Comparison of ENCODE assay signal across 29 cellular contexts in the genomic region with DNA sequence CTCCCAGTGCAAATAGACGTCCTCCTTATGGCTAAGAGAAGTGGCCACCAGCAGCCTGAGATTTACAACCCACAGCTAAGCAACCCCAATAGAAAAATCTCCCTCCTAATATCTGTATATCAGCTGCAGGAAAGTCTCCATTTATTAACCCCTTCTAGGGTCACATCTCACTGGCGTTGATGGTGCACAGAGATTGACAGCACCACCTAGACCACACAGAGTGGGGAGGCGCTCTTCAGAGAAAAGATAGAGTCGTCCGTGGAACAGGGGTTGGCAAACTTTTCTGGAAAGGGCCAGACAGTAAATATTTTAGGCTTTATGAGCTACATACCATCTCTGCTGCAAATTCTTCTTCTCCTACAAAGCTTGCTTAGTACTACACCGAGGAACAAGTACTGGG.
"Had no signal": no experiment of that assay in that cellular context is flagged by ENCODE, and none has a peak within 500 bp of the region (broad histone marks: within the 10 kb centered on the region; RNA-seq: fewer than 3 reads in every experiment).

No MANE protein-coding gene starts in this region.

- ATAC-seq: stimulated activated effector memory CD8-positive, alpha-beta T cell treated with anti-CD3 and anti-CD28 coated beads, Interleukin-12 subunit alpha, Interleukin-12 subunit beta, amount 100 ng/mL, for 72 hours; stimulated activated memory B cell treated with anti-CD40 and anti-IgM and Interleukin-4, amounts not matched to agents 10 μg/mL and 1 μg/mL and 100 μg/mL, for 72 hours; stimulated activated naive B cell treated with anti-CD40 and anti-IgM and Interleukin-4, amounts not matched to agents 10 μg/mL and 1 μg/mL and 100 μg/mL, for 72 hours; stimulated activated naive CD8-positive, alpha-beta T cell treated with anti-CD3 and anti-CD28 coated beads, Interleukin-15, amount 100 ng/mL, for 72 hours; stimulated activated naive CD8-positive, alpha-beta T cell treated with anti-CD3 and anti-CD28 coated beads, Interleukin-15, Interleukin-2, amounts not matched to agents 100 U/mL and 50 U/mL, for 24 hours; upper lobe of right lung had no signal

- H3K9me3 Mint-ChIP-seq: stimulated activated effector memory CD8-positive, alpha-beta T cell treated with anti-CD3 and anti-CD28 coated beads, Interleukin-12 subunit alpha, Interleukin-12 subunit beta, amount 100 ng/mL, for 72 hours; stimulated activated memory B cell treated with anti-CD40 and anti-IgM and Interleukin-4, amounts not matched to agents 10 μg/mL and 1 μg/mL and 100 μg/mL, for 72 hours; stimulated activated naive B cell treated with anti-CD40 and anti-IgM and Interleukin-4, amounts not matched to agents 10 μg/mL and 1 μg/mL and 100 μg/mL, for 72 hours; stimulated activated naive CD8-positive, alpha-beta T cell treated with anti-CD3 and anti-CD28 coated beads, Interleukin-15, amount 100 ng/mL, for 72 hours; stimulated activated naive CD8-positive, alpha-beta T cell treated with anti-CD3 and anti-CD28 coated beads, Interleukin-15, Interleukin-2, amounts not matched to agents 100 ng/mL and 50 ng/mL, for 24 hours; type B pancreatic cell had no signal

- H3K27me3 ChIP-seq: stomach, suprapubic skin, testis, thyroid gland, tibial artery, tibial nerve, transverse colon, upper lobe of left lung, upper lobe of right lung, uterus, vagina had no signal

- H3K4me1 Mint-ChIP-seq: stimulated activated effector memory CD8-positive, alpha-beta T cell treated with anti-CD3 and anti-CD28 coated beads, Interleukin-12 subunit alpha, Interleukin-12 subunit beta, amount 100 ng/mL, for 72 hours; stimulated activated memory B cell treated with anti-CD40 and anti-IgM and Interleukin-4, amounts not matched to agents 10 μg/mL and 1 μg/mL and 100 μg/mL, for 72 hours; stimulated activated naive B cell treated with anti-CD40 and anti-IgM and Interleukin-4, amounts not matched to agents 10 μg/mL and 1 μg/mL and 100 μg/mL, for 72 hours had no signal

- H3K4me3 Mint-ChIP-seq: stimulated activated effector memory CD8-positive, alpha-beta T cell treated with anti-CD3 and anti-CD28 coated beads, Interleukin-12 subunit alpha, Interleukin-12 subunit beta, amount 100 ng/mL, for 72 hours; stimulated activated memory B cell treated with anti-CD40 and anti-IgM and Interleukin-4, amounts not matched to agents 10 μg/mL and 1 μg/mL and 100 μg/mL, for 72 hours; stimulated activated naive B cell treated with anti-CD40 and anti-IgM and Interleukin-4, amounts not matched to agents 10 μg/mL and 1 μg/mL and 100 μg/mL, for 72 hours; stimulated activated naive CD8-positive, alpha-beta T cell treated with anti-CD3 and anti-CD28 coated beads, Interleukin-15, amount 100 ng/mL, for 72 hours; stimulated activated naive CD8-positive, alpha-beta T cell treated with anti-CD3 and anti-CD28 coated beads, Interleukin-15, Interleukin-2, amounts not matched to agents 100 ng/mL and 50 ng/mL, for 24 hours; type B pancreatic cell had no signal

- H3K9me3 ChIP-seq: stomach, suprapubic skin, testis, thoracic aorta, thyroid gland, tibial artery, tibial nerve, transverse colon, upper lobe of left lung, upper lobe of right lung, uterus, vagina had no signal

- H3K36me3 ChIP-seq: stomach, suprapubic skin, thoracic aorta, thyroid gland, tibial artery, tibial nerve, transverse colon, upper lobe of left lung, upper lobe of right lung, uterus, vagina had no signal

- H3K4me1 ChIP-seq: stomach, testis, thyroid gland, tibial nerve, upper lobe of right lung, uterus had no signal

- H3K27ac ChIP-seq: stomach, suprapubic skin, testis, thoracic aorta, thyroid gland, tibial artery, tibial nerve, transverse colon, upper lobe of left lung, upper lobe of right lung, uterus, vagina had no signal

- DNase-seq: stimulated activated CD4-positive, alpha-beta T cell treated with anti-CD3 and anti-CD28 coated beads, Interleukin-2, amount 100 ng/mL, for 48 hours; stimulated activated CD4-positive, alpha-beta T cell treated with anti-CD3 and anti-CD28 coated beads, Interleukin-4, amount 100 ng/mL, for 1 hour; stimulated activated CD4-positive, alpha-beta T cell treated with anti-CD3 and anti-CD28 coated beads, Interleukin-4, amount 100 ng/mL, for 24 hours; stimulated activated CD4-positive, alpha-beta T cell treated with anti-CD3 and anti-CD28 coated beads, Interleukin-4, amount 100 ng/mL, for 4 hours; stimulated activated CD8-positive, alpha-beta memory T cell treated with anti-CD3 and anti-CD28 coated beads, Interleukin-4, amount 100 ng/mL, for 48 hours; stimulated activated naive B cell treated with anti-CD40 and anti-IgM and Interleukin-4, amounts not matched to agents 10 μg/mL and 1 μg/mL and 100 μg/mL, for 72 hours; stimulated activated naive CD4-positive, alpha-beta T cell; stimulated activated naive CD4-positive, alpha-beta T cell treated with Interleukin-2 at 50 U/mL for 16 hours; stimulated activated naive CD8-positive, alpha-beta T cell treated with anti-CD3 and anti-CD28 coated beads, Interleukin-15, amount 100 ng/mL, for 72 hours; stimulated activated naive CD8-positive, alpha-beta T cell treated with anti-CD3 and anti-CD28 coated beads, Interleukin-15, Interleukin-2, amounts not matched to agents 100 U/mL and 50 U/mL, for 24 hours; stomach; substantia nigra; testis; thyroid gland; tibial artery; transverse colon; trophoblast cell; upper lobe of left lung; upper lobe of right lung; uterus had no signal

- H3K27ac Mint-ChIP-seq: stimulated activated effector memory CD8-positive, alpha-beta T cell treated with anti-CD3 and anti-CD28 coated beads, Interleukin-12 subunit alpha, Interleukin-12 subunit beta, amount 100 ng/mL, for 72 hours; stimulated activated memory B cell treated with anti-CD40 and anti-IgM and Interleukin-4, amounts not matched to agents 10 μg/mL and 1 μg/mL and 100 μg/mL, for 72 hours; stimulated activated naive B cell treated with anti-CD40 and anti-IgM and Interleukin-4, amounts not matched to agents 10 μg/mL and 1 μg/mL and 100 μg/mL, for 72 hours; stimulated activated naive CD8-positive, alpha-beta T cell treated with anti-CD3 and anti-CD28 coated beads, Interleukin-15, amount 100 ng/mL, for 72 hours; stimulated activated naive CD8-positive, alpha-beta T cell treated with anti-CD3 and anti-CD28 coated beads, Interleukin-15, Interleukin-2, amounts not matched to agents 100 ng/mL and 50 ng/mL, for 24 hours; type B pancreatic cell had no signal

- H3K36me3 Mint-ChIP-seq: stimulated activated effector memory CD8-positive, alpha-beta T cell treated with anti-CD3 and anti-CD28 coated beads, Interleukin-12 subunit alpha, Interleukin-12 subunit beta, amount 100 ng/mL, for 72 hours; stimulated activated memory B cell treated with anti-CD40 and anti-IgM and Interleukin-4, amounts not matched to agents 10 μg/mL and 1 μg/mL and 100 μg/mL, for 72 hours; stimulated activated naive B cell treated with anti-CD40 and anti-IgM and Interleukin-4, amounts not matched to agents 10 μg/mL and 1 μg/mL and 100 μg/mL, for 72 hours; type B pancreatic cell had no signal

- H3K4me3 ChIP-seq: stomach, suprapubic skin, testis, thoracic aorta, thyroid gland, tibial artery, tibial nerve, transverse colon, upper lobe of left lung, upper lobe of right lung, uterus, vagina had no signal

- FAIRE-seq: urothelium cell line had no signal
